ENCODE assay signal across 8 cellular contexts in genomic region chr10:32795598-32796183, GRCh38.
DNase-seq lines count a peak whose midpoint lies in the region; ATAC-seq, FAIRE-seq and TF ChIP-seq lines count a peak whose summit lies in the region.

No MANE protein-coding gene starts in this region.

- POLR2A ChIA-PET in CD8-positive, alpha-beta T cell (lab: Charles Lee) = interaction anchor here (1.0 kb wide), 1 partner anchor 213 kb away, joined by 3 read pairs; no protein-coding TSS in a partner anchor

- no peaks in the 10 kb centered on the region for H3K9me2 ChIP-seq in neural cell (ENCODE audit: insufficient read depth, low read length)

- H3K79me2 ChIP-seq in neural cell (replicated peaks; ENCODE audit: insufficient read depth, low read length) = no peaks in the 10 kb centered on the region

- no peaks in the 10 kb centered on the region for H3K9me3 ChIP-seq in CD8-positive, alpha-beta T cell (ENCODE audit: low read length)
- H3K9me3 ChIP-seq in NT2/D1 (ENCODE audit: insufficient read depth, low read length) (no peaks in the 10 kb centered on the region), neural cell (ENCODE audit: low read length) (no peaks in the 10 kb centered on the region)

- no peak overlapping the region for H3K4me2 ChIP-seq in neural cell (ENCODE audit: low read length)

- H2AFZ ChIP-seq in neural cell (ENCODE audit: low read depth, low read length) = no peak overlapping the region

- no peaks in the 10 kb centered on the region for H3K4me1 Mint-ChIP-seq in CD8-positive, alpha-beta T cell (ENCODE audit: low read depth)

- H3K9ac ChIP-seq in NT2/D1 (ENCODE audit: insufficient read length, low read depth) = no peak overlapping the region
- H3K9ac ChIP-seq in neural cell (ENCODE audit: low read length) = no peak overlapping the region

- H3K36me3 Mint-ChIP-seq in CD8-positive, alpha-beta T cell = no peaks in the 10 kb centered on the region

- no peak for ATAC-seq in CD8-positive, alpha-beta T cell
- ATAC-seq in GM19035 (IDR thresholded peaks at IDR 0.05; ENCODE audit: unreplicated experiment) = no peak

- peak; percentile 53 for TF ChIP-seq CTCF in CD8-positive, alpha-beta T cell (IDR thresholded peaks at IDR 0.05)
- TF ChIP-seq CTCF in GM20000 (IDR thresholded peaks at IDR 0.05; ENCODE audit: extremely low read depth, missing control alignments) (no peak), neural cell (IDR thresholded peaks at IDR 0.05; ENCODE audit: poor library complexity, severe bottlenecking) (peak; percentile 68)

- TF ChIP-seq EP300 in neural cell (conservative IDR thresholded peaks at IDR 0.05; ENCODE audit: poor library complexity, severe bottlenecking) = no peak

- FAIRE-seq in endometrium (lab: Jason Lieb, UNC) = peak; percentile 45

- peaks cover 3% of the 10 kb centered on the region for H3K27me3 Mint-ChIP-seq in CD8-positive, alpha-beta T cell (ENCODE audit: low read depth)

- no peak overlapping the region for H3K27ac ChIP-seq in CD8-positive, alpha-beta T cell (ENCODE audit: low read depth, low read length)
- no peak overlapping the region for H3K27ac ChIP-seq in neural cell (ENCODE audit: low read length)

- no peaks in the 10 kb centered on the region for H3K4me1 ChIP-seq in CD8-positive, alpha-beta T cell (ENCODE audit: insufficient read depth, low read length)
- no peaks in the 10 kb centered on the region for H3K4me1 ChIP-seq in NT2/D1 (ENCODE audit: insufficient read depth, insufficient read length)

- no peaks in the 10 kb centered on the region for H4K20me1 ChIP-seq in neural cell (ENCODE audit: insufficient read depth)

- H3K27me3 ChIP-seq in CD8-positive, alpha-beta T cell (ENCODE audit: insufficient read depth, low read length) = no peaks in the 10 kb centered on the region
- no peaks in the 10 kb centered on the region for H3K27me3 ChIP-seq in NT2/D1 (ENCODE audit: insufficient read depth, insufficient read length)
- H3K27me3 ChIP-seq in neural cell (ENCODE audit: insufficient read depth, low read depth, low read length) = no peaks in the 10 kb centered on the region

- DNase-seq in CD8-positive, alpha-beta T cell = no peak
- DNase-seq in GM20000 (ENCODE audit: low spot score) (peak; percentile 20), NT2/D1 (ENCODE audit: low read depth, low spot score) (peak; percentile 6), NOMO-1 treated with dmso at 0.1 percent for 144 hours (lab: John Stamatoyannopoulos, UW; ENCODE audit: unreplicated experiment) (no peak)
- DNase-seq in activated CD4-positive, alpha-beta T cell treated with anti-CD3 and anti-CD28 coated beads, Interleukin-2, amount 50 U/mL, for 48 hours = no peak

- intact Hi-C loops in CD8-positive, alpha-beta T cell (cut with DNase I, micrococcal nuclease) = loop anchor here (1.0 to 5.0 kb wide), 4 partner anchors 213 to 1842 kb away; no protein-coding TSS in a partner anchor

- CTCF ChIA-PET in CD8-positive, alpha-beta T cell (lab: Charles Lee) = interaction anchor here (0.5 to 1.3 kb wide), 10 partner anchors 10 to 633 kb away, joined by 3 to 6 read pairs (median 4); no protein-coding TSS in a partner anchor

- H3K9me3 Mint-ChIP-seq in CD8-positive, alpha-beta T cell = no peaks in the 10 kb centered on the region

- TF ChIP-seq RAD21 in neural cell (conservative IDR thresholded peaks at IDR 0.05) = peak; percentile 76

- no peak overlapping the region for H3K4me3 ChIP-seq in CD8-positive, alpha-beta T cell (ENCODE audit: low read depth, low read length)
- H3K4me3 ChIP-seq in NT2/D1 (ENCODE audit: insufficient read length, low read depth) (no peak overlapping the region), neural cell (ENCODE audit: low read length) (no peak overlapping the region)

- H3K4me3 Mint-ChIP-seq in CD8-positive, alpha-beta T cell = no peak overlapping the region

- no peaks in the 10 kb centered on the region for H3K36me3 ChIP-seq in CD8-positive, alpha-beta T cell (ENCODE audit: insufficient read depth, low read length)
- no peaks in the 10 kb centered on the region for H3K36me3 ChIP-seq in NT2/D1 (ENCODE audit: insufficient read depth, insufficient read length, low read length)
- H3K36me3 ChIP-seq in neural cell (ENCODE audit: insufficient read depth, low read length) = no peaks in the 10 kb centered on the region

- no peaks in the 10 kb centered on the region for H3F3A ChIP-seq in neural cell (ENCODE audit: insufficient read depth, low read length, poor library complexity, severe bottlenecking)

- no peak overlapping the region for H3K27ac Mint-ChIP-seq in CD8-positive, alpha-beta T cell

TF ChIP-seq in neural cell, 6 proteins besides CTCF, POLR2A, EP300 and RAD21:
- TF ChIP-seq MXI1 (conservative IDR thresholded peaks at IDR 0.05; ENCODE audit: poor library complexity, severe bottlenecking) = no peak
- TF ChIP-seq SMC3 (conservative IDR thresholded peaks at IDR 0.05; ENCODE audit: poor library complexity) = peak; percentile 75

Comparison
In these comparisons a context has a peak if more than half of its experiments do, and no peak if none do; other contexts are left out.
1. DNase-seq: peak in GM20000 (single experiment) and NT2/D1 (single experiment); none in CD8-positive, alpha-beta T cell (0 of 7), activated CD4-positive, alpha-beta T cell treated with anti-CD3 and anti-CD28 coated beads, Interleukin-2, amount 50 U/mL, for 48 hours (0 of 2) and NOMO-1 treated with dmso at 0.1 percent for 144 hours (single experiment).